In the genomic region with DNA sequence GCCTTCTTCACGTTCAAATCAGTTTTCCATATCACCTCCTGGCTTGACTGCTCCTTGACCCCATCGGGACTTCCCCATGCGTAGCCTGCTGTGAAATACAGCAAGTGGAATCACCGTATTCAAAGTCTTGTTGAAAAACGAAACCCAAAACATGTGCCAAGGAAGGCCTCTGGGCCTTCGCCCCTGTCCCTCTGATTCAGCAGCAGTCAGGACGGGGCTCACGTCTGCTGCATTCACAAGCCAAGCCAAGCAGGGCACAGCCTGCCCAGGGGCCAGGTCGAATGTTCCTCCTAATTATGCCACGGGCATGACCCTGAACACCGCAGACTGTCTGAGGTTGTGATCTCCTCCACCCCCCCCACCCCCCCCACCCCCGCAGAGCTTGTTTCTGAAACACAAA, we compare ENCODE assay signal across 15 cellular contexts. TPM values are rescaled to one million over a fixed set of nuclear protein-coding genes. Genes with fewer than 3 reads are reported as not detected.
A peak's percentile ranks its signal among the peaks of the same experiment; 100 is the strongest.
DNase-seq lines count a peak whose midpoint lies in the region; ATAC-seq, FAIRE-seq and TF ChIP-seq lines count a peak whose summit lies in the region.
"Had no signal": no experiment of that assay in that cellular context is flagged by ENCODE, and none has a peak within 500 bp of the region (broad histone marks: within the 10 kb centered on the region; RNA-seq: fewer than 3 reads in every experiment).

No MANE protein-coding gene starts in this region.

- peak overlapping the region; percentile 83 for H3K4me3 ChIP-seq in HUES64 (ENCODE audit: low read length)

- H3K27me3 ChIP-seq in HUES64 (ENCODE audit: insufficient read depth, low read length) = peaks cover 55% of the 10 kb centered on the region

- H3K4me1 ChIP-seq in HUES64 (ENCODE audit: insufficient read depth, low read length) = peaks cover 19% of the 10 kb centered on the region

- ATAC-seq in GM21515 (IDR thresholded peaks at IDR 0.05; ENCODE audit: unreplicated experiment) = no peak

- in situ Hi-C loops in Caki2 (cut with HindIII; ENCODE audit: low pct_unique_long_range_greater_than_20kb, low sequenced_read_pairs) = no loop called here

- H3K9ac ChIP-seq in HUES64 (ENCODE audit: low read depth, low read length) = no peak overlapping the region

- no peaks in the 10 kb centered on the region for H3K36me3 Mint-ChIP-seq in brain

- H3K9me3 ChIP-seq in HUES64 (ENCODE audit: insufficient read depth, low read depth, low read length) = no peaks in the 10 kb centered on the region

- no peaks in the 10 kb centered on the region for H3K36me3 ChIP-seq in HUES64 (ENCODE audit: insufficient read depth, low read length)
- H3K36me3 ChIP-seq: brain microvascular endothelial cell had no signal

- no peak for TF ChIP-seq POLR2A in GM12891 (IDR thresholded peaks at IDR 0.05; ENCODE audit: low read depth, low read length)

- DNase-seq in Caki2 (ENCODE audit: low read depth) (peak; percentile 1), mucosa of gallbladder (ENCODE audit: low spot score) (peak; percentile 18), superior temporal gyrus (ENCODE audit: extremely low spot score) (no peak), GM12891 (ENCODE audit: insufficient read length, low spot score) (no peak), NCI-H1092 treated with DMSO at 0.1 percent for 48 hours (lab: John Stamatoyannopoulos, UW) (no peak)
- DNase-seq: activated CD8-positive, alpha-beta T cell treated with anti-CD3 and anti-CD28 coated beads, Interleukin-2, amount 10 ng/mL, durations not matched to agents 7 days and 5 days; brain microvascular endothelial cell; effector CD4-positive, alpha-beta T cell; NCI-H2171 treated with DMSO at 0.1 percent for 48 hours; stimulated activated CD4-positive, alpha-beta T cell treated with anti-CD3 and anti-CD28 coated beads, Interleukin-4, amount 100 ng/mL, for 1 hour; trophoblast cell had no signal

- H3K27ac Mint-ChIP-seq in brain = peak overlapping the region; percentile 23 to 94 (median 82)
- H3K27ac Mint-ChIP-seq: activated CD8-positive, alpha-beta T cell treated with anti-CD3 and anti-CD28 coated beads, Interleukin-2, amount 10 ng/mL, durations not matched to agents 7 days and 5 days had no signal

- H3K4me3 Mint-ChIP-seq in brain = peak overlapping the region; percentile 79 to 87 (median 81)
- H3K4me3 Mint-ChIP-seq: activated CD8-positive, alpha-beta T cell treated with anti-CD3 and anti-CD28 coated beads, Interleukin-2, amount 10 ng/mL, durations not matched to agents 7 days and 5 days had no signal

- WGBS in HUES64 = 20% methylated on average over 9 of the region's 12 CpGs

- no peak overlapping the region for H3K27ac ChIP-seq in HUES64 (ENCODE audit: low read depth, low read length)
- H3K27ac ChIP-seq: brain microvascular endothelial cell had no signal

- no peak for TF ChIP-seq CTCF in brain (conservative IDR thresholded peaks at IDR 0.05)

- peaks cover 15% of the 10 kb centered on the region for H3K27me3 Mint-ChIP-seq in brain

- peaks cover 35% of the 10 kb centered on the region for H3K4me1 Mint-ChIP-seq in brain

- H3K9me3 Mint-ChIP-seq in brain = peaks cover 0 to 5% (median 0%) of the 10 kb centered on the region in 5 experiments

- FAIRE-seq in GM12891 (lab: Jason Lieb, UNC) = no peak

TF ChIP-seq in GM12891, 5 proteins besides CTCF, POLR2A, EP300 and RAD21:
- no peak for TF ChIP-seq TAF1 (IDR thresholded peaks at IDR 0.05; ENCODE audit: low read depth, low read length)
- TF ChIP-seq SPI1 (IDR thresholded peaks at IDR 0.05; ENCODE audit: low read depth, low read length) = no peak
- no peak for TF ChIP-seq POU2F2 (IDR thresholded peaks at IDR 0.05; ENCODE audit: low read depth, low read length)
- no peak for TF ChIP-seq PAX5 (IDR thresholded peaks at IDR 0.05; ENCODE audit: insufficient read depth, low read length, severe bottlenecking)
- TF ChIP-seq POLR2AphosphoS5 (IDR thresholded peaks at IDR 0.05; ENCODE audit: low read depth, low read length) = no peak
TF ChIP-seq in GM12891: peak in this region for 0.

RNA-seq across cellular contexts. Expression of gene CTNND2, which starts 1.0 kb away (rescaled TPM):
- total RNA-seq in Caki2 (2014; rRNA removed; shearing (Covaris generic); ENCODE audit: low replicate concordance) = not detected in 2 replicates
- 6.9 TPM for polyA plus RNA-seq in HUES64 (2013, experiment 1 of 2)
- polyA plus RNA-seq in HUES64 (2013, experiment 2 of 2) = 10.9 TPM
- polyA plus RNA-seq in brain (ENCODE audit: insufficient read depth, low read depth, low replicate concordance) = 50.4 TPM
- 131 TPM for total RNA-seq in mucosa of gallbladder
- 0.03 TPM for polyA plus RNA-seq in GM12891 (2012; ENCODE audit: low read depth, missing spikeins)
- total RNA-seq: activated CD8-positive, alpha-beta T cell treated with anti-CD3 and anti-CD28 coated beads, Interleukin-2, amount 10 ng/mL, durations not matched to agents 7 days and 5 days; lung microvascular endothelial cell had no signal

Comparison
In these comparisons a context has a peak if more than half of its experiments do, and no peak if none do; other contexts are left out.
1. DNase-seq: peak in Caki2 (single experiment) and mucosa of gallbladder (single experiment); none in superior temporal gyrus (single experiment), GM12891 (single experiment) and NCI-H1092 treated with DMSO at 0.1 percent for 48 hours (single experiment).
2. RNA of gene CTNND2, which starts 1.0 kb away (total RNA-seq): 131 TPM in mucosa of gallbladder (single experiment); not detected in Caki2; every median in the first group is over 100 times any median in the second.